ENCODE assay signal across 8 cellular contexts in the genomic region with DNA sequence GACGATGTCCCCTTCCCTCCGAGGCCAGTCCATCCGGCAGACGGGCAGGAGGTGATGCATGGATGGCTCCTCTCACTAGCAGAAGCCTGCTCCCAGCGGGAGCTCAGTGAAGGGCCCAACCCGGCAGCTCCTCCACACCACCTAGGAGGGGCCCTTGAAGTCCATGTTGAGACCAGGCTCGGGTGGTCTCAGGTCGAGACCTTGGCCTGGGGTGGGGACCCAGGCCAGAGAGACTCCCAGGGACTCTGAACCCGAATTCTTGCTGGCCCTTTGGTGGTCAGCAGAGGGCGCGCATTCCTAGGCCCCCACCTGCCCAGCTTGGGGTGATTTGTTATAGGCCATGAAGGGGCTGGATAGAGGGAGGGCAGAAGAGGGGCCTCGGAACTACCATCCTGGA. TPM values are rescaled to one million over a fixed set of nuclear protein-coding genes. Genes with fewer than 3 reads are reported as not detected.
DNase-seq lines count a peak whose midpoint lies in the region; ATAC-seq and TF ChIP-seq lines count a peak whose summit lies in the region.

No MANE protein-coding gene starts in this region.

- no peak overlapping the region for H3K56ac ChIP-seq in IMR-90 (ENCODE audit: extremely low read depth, insufficient read depth, low read length)

- H2BK120ac ChIP-seq in IMR-90 (ENCODE audit: low read depth, low read length), result no peak overlapping the region

- TF ChIP-seq CTCF in IMR-90 (conservative IDR thresholded peaks at IDR 0.05; ENCODE audit: low read depth, low read length) (peak; percentile 38; the same call in 1 of the 2 replicates), type B pancreatic cell (conservative IDR thresholded peaks at IDR 0.05) (peak; percentile 65)

- H3K27me3 Mint-ChIP-seq in activated naive CD8-positive, alpha-beta T cell, result peaks cover 22% of the 10 kb centered on the region
- peaks cover 73% of the 10 kb centered on the region for H3K27me3 Mint-ChIP-seq in type B pancreatic cell

- H2AFZ ChIP-seq in IMR-90 (replicated peaks; ENCODE audit: low read length, poor library complexity), result peak overlapping the region; percentile 48

- H3K27me3 ChIP-seq in BLaER1 (peaks cover 22% of the 10 kb centered on the region), IMR-90 (ENCODE audit: control insufficient read depth, insufficient read depth, low read length) (peaks cover 76% of the 10 kb centered on the region)

- H2AK5ac ChIP-seq in IMR-90 (ENCODE audit: low read depth, low read length), result no peak overlapping the region

- ATAC-seq in IMR-90 (ENCODE audit: low read depth) (peak; percentile 68), GM18858 (IDR thresholded peaks at IDR 0.05; ENCODE audit: unreplicated experiment) (no peak)

- H2AK9ac ChIP-seq in IMR-90 (replicated peaks; ENCODE audit: low read depth, low read length, poor library complexity), result no peak overlapping the region

- H3K9me1 ChIP-seq in IMR-90 (ENCODE audit: insufficient read depth, low read length), result peaks cover 4% of the 10 kb centered on the region; the same call in 1 of the 2 replicates

- WGBS in IMR-90 (ENCODE audit: extremely low coverage in 2 of 2, insufficient read length in 1 of 2), 2 experiments, result 20% methylated on average over 1 of the region's 12 CpGs; no CpG with 5 or more reads in 1 of the 2 experiments

- TF ChIP-seq RAD21 in IMR-90 (IDR thresholded peaks at IDR 0.05; ENCODE audit: low read length), result no peak

- no peak overlapping the region for H3K23ac ChIP-seq in IMR-90 (ENCODE audit: low read depth, low read length)

- BruUV-seq in IMR-90 (replicated peaks; lab: Mats Ljungman, UMichigan), result no TSS peak

- TF ChIP-seq POLR2A in IMR-90 (IDR thresholded peaks at IDR 0.05; ENCODE audit: low read depth, low read length), result no peak

- dilution Hi-C loops in IMR-90 (cut with HindIII; ENCODE audit: low sequenced_read_pairs, unreplicated experiment), result no loop called here

- CTCF ChIA-PET in IMR-90 (lab: Yijun Ruan, JAX), result interaction anchor here (0.5 to 1.7 kb wide), 6 partner anchors 13 to 558 kb away, joined by 3 to 6 read pairs (median 4); no protein-coding TSS in a partner anchor

- H4K20me1 ChIP-seq in BLaER1, result no peaks in the 10 kb centered on the region
- no peaks in the 10 kb centered on the region for H4K20me1 ChIP-seq in IMR-90 (ENCODE audit: insufficient read depth, low read length)

- H3K4me1 Mint-ChIP-seq in activated naive CD8-positive, alpha-beta T cell (ENCODE audit: low read depth), result peaks cover 10% of the 10 kb centered on the region
- H3K4me1 Mint-ChIP-seq in type B pancreatic cell (ENCODE audit: unreplicated experiment), result no peaks in the 10 kb centered on the region

- H3K4me3 Mint-ChIP-seq in activated naive CD8-positive, alpha-beta T cell, result peak overlapping the region; percentile 72
- peak overlapping the region; percentile 83 for H3K4me3 Mint-ChIP-seq in type B pancreatic cell

- H3K9me3 ChIP-seq in BLaER1, result no peaks in the 10 kb centered on the region
- no peaks in the 10 kb centered on the region; the same call in 1 of the 2 replicates for H3K9me3 ChIP-seq in IMR-90 (ENCODE audit: control insufficient read depth, insufficient read depth, low read length)
- peaks cover 2% of the 10 kb centered on the region for H3K9me3 ChIP-seq in iPS-18c (ENCODE audit: control insufficient read depth, insufficient read depth, low read length)

- H3K4me1 ChIP-seq in BLaER1 (peaks cover 31% of the 10 kb centered on the region), IMR-90 (ENCODE audit: control insufficient read depth, insufficient read depth, low read length) (no peaks in the 10 kb centered on the region; the same call in 1 of the 2 replicates)

- intact Hi-C loops in IMR-90 (cut with micrococcal nuclease), result loop anchor here (5.0 kb wide), 1 partner anchor 40 kb away; no protein-coding TSS in a partner anchor

- H4K5ac ChIP-seq in IMR-90 (ENCODE audit: low read depth, low read length), result no peak overlapping the region

- POLR2A ChIA-PET in IMR-90 (lab: Charles Lee; ENCODE audit: unreplicated experiment), result no interaction called here

- in situ Hi-C loops in IMR-90 (cut with MboI; ENCODE audit: low sequenced_read_pairs), result no loop called here

- DNase-seq in IMR-90 (no peak), type B pancreatic cell (ENCODE audit: extremely low spot score, unreplicated experiment) (no peak), OCI-M2 (lab: John Stamatoyannopoulos, UW; ENCODE audit: unreplicated experiment) (no peak), SKM-1 treated with dmso at 0.1 percent for 144 hours (lab: John Stamatoyannopoulos, UW; ENCODE audit: unreplicated experiment) (no peak)

- no peaks in the 10 kb centered on the region for H3K79me1 ChIP-seq in IMR-90 (ENCODE audit: low read depth in 1 of 2, low read length in 2 of 2)

- no peak overlapping the region for H3K27ac Mint-ChIP-seq in activated naive CD8-positive, alpha-beta T cell
- H3K27ac Mint-ChIP-seq in type B pancreatic cell, result no peak overlapping the region

- H3K4me3 ChIP-seq in BLaER1 (peak overlapping the region; percentile 72), IMR-90 (ENCODE audit: insufficient read depth, low read depth, low read length) (no peak overlapping the region), iPS-18c (ENCODE audit: insufficient read depth, low read depth, low read length) (peak overlapping the region; percentile 46; the same call in 1 of the 2 replicates)

- peak overlapping the region; percentile 78; the same call in 1 of the 2 replicates for H3K9ac ChIP-seq in BLaER1
- no peak overlapping the region for H3K9ac ChIP-seq in IMR-90 (ENCODE audit: low read depth, low read length)

- no peaks in the 10 kb centered on the region for H3K9me3 Mint-ChIP-seq in activated naive CD8-positive, alpha-beta T cell (ENCODE audit: low read depth)
- H3K9me3 Mint-ChIP-seq in type B pancreatic cell, result no peaks in the 10 kb centered on the region

- H3K27ac ChIP-seq in BLaER1 (no peak overlapping the region), IMR-90 (ENCODE audit: insufficient read depth, low read length) (no peak overlapping the region)

- H3K36me3 Mint-ChIP-seq in activated naive CD8-positive, alpha-beta T cell, result no peaks in the 10 kb centered on the region
- no peaks in the 10 kb centered on the region for H3K36me3 Mint-ChIP-seq in type B pancreatic cell

- no peaks in the 10 kb centered on the region for H3K36me3 ChIP-seq in BLaER1
- no peaks in the 10 kb centered on the region for H3K36me3 ChIP-seq in IMR-90 (ENCODE audit: control insufficient read depth, insufficient read depth, low read length)

- no peak overlapping the region for H3K14ac ChIP-seq in IMR-90 (replicated peaks; ENCODE audit: low read depth, low read length)

- no peak overlapping the region for H4K91ac ChIP-seq in IMR-90 (ENCODE audit: insufficient read depth, low read depth, low read length)

- no peak overlapping the region for H2BK15ac ChIP-seq in IMR-90 (ENCODE audit: low read depth, low read length)

- peak overlapping the region; percentile 94 for H3K4me2 ChIP-seq in BLaER1
- H3K4me2 ChIP-seq in IMR-90 (ENCODE audit: low read depth, low read length), result peak overlapping the region; percentile 57

- H4K8ac ChIP-seq in IMR-90 (ENCODE audit: low read depth in 2 of 2, low read length in 2 of 2), result no peak overlapping the region

- no peak overlapping the region for H2BK20ac ChIP-seq in IMR-90 (ENCODE audit: low read depth, low read length)

- no peak overlapping the region for H3K18ac ChIP-seq in IMR-90 (ENCODE audit: low read depth, low read length)

- no peak overlapping the region for H2BK5ac ChIP-seq in IMR-90 (ENCODE audit: low read depth, low read length, poor library complexity, severe bottlenecking)

- no peak overlapping the region for H3K4ac ChIP-seq in IMR-90 (ENCODE audit: low read depth, low read length)

TF ChIP-seq in IMR-90, 13 proteins besides CTCF, POLR2A, EP300 and RAD21:
- TF ChIP-seq, protein P1, sequence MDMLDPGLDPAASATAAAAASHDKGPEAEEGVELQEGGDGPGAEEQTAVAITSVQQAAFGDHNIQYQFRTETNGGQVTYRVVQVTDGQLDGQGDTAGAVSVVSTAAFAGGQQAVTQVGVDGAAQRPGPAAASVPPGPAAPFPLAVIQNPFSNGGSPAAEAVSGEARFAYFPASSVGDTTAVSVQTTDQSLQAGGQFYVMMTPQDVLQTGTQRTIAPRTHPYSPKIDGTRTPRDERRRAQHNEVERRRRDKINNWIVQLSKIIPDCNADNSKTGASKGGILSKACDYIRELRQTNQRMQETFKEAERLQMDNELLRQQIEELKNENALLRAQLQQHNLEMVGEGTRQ (IDR thresholded peaks at IDR 0.05; ENCODE audit: low read depth, low read length), result no peak
- no peak for TF ChIP-seq MAZ (IDR thresholded peaks at IDR 0.05; ENCODE audit: borderline replicate concordance, low read depth, low read length)
- TF ChIP-seq MXI1 (IDR thresholded peaks at IDR 0.05; ENCODE audit: borderline replicate concordance, low read depth, low read length), result no peak

RNA-seq across cellular contexts. Expression of a gene that starts 0.6 kb away (rescaled TPM):
- total RNA-seq in IMR-90 (2012; rRNA removed) (not detected in 2 replicates), type B pancreatic cell (ENCODE audit: low replicate concordance) (0.43 TPM in 1 of 2 replicates, not detected in the other)
- not detected in 2 replicates for polyA plus RNA-seq in IMR-90 (2012; rRNA removed)
- polyA plus RNA-seq in IMR-90 (2012; cell fraction: cytosol; rRNA removed), result not detected in 2 replicates
- polyA plus RNA-seq in IMR-90 (2012; cell fraction: nucleus; rRNA removed; ENCODE audit: low replicate concordance), result not detected in 2 replicates

RNA-seq across cellular contexts. Expression of a gene that starts 18.7 kb away (rescaled TPM):
- total RNA-seq in IMR-90 (2012; rRNA removed) (not detected in 2 replicates), type B pancreatic cell (ENCODE audit: low replicate concordance) (0.21 and 0.53 TPM in 2 replicates)
- polyA plus RNA-seq in IMR-90 (2012; rRNA removed), result 0.02 TPM in 1 of 2 replicates, not detected in the other
- polyA plus RNA-seq in IMR-90 (2012; cell fraction: cytosol; rRNA removed), result not detected in 2 replicates
- not detected in 2 replicates for polyA plus RNA-seq in IMR-90 (2012; cell fraction: nucleus; rRNA removed; ENCODE audit: low replicate concordance)

RNA-seq across cellular contexts. Expression of a gene that starts 33.1 kb away (rescaled TPM):
- total RNA-seq in IMR-90 (2012; rRNA removed) (not detected in 2 replicates), type B pancreatic cell (ENCODE audit: low replicate concordance) (0.83 and 4.3 TPM in 2 replicates)
- 0.02 TPM in 1 of 2 replicates, not detected in the other for polyA plus RNA-seq in IMR-90 (2012; rRNA removed)
- 0.01 and 0.07 TPM in 2 replicates for polyA plus RNA-seq in IMR-90 (2012; cell fraction: cytosol; rRNA removed)
- 0.29 and 0.81 TPM in 2 replicates for polyA plus RNA-seq in IMR-90 (2012; cell fraction: nucleus; rRNA removed; ENCODE audit: low replicate concordance)
